Comparison of ENCODE assay signal across 33 cellular contexts in genomic region chr19:22530042-22530441, GRCh38.
"Had no signal": no experiment of that assay in that cellular context is flagged by ENCODE, and none has a peak within 500 bp of the region (broad histone marks: within the 10 kb centered on the region; RNA-seq: fewer than 3 reads in every experiment).

No MANE protein-coding gene starts in this region.

- H3K36me3 Mint-ChIP-seq: brain had no signal

- H3K27ac Mint-ChIP-seq: activated CD4-positive, alpha-beta memory T cell treated with anti-CD3 and anti-CD28 coated beads for 36 hours; activated CD4-positive, alpha-beta T cell treated with anti-CD3 and anti-CD28 coated beads for 36 hours; activated CD4-positive, alpha-beta T cell treated with anti-CD3 and anti-CD28 coated beads, Interleukin-2, amount 10 ng/mL, durations not matched to agents 24 days and 14 days; activated CD8-positive, alpha-beta memory T cell treated with anti-CD3 and anti-CD28 coated beads, Interleukin-2, amount 10 ng/mL, durations not matched to agents 7 days and 5 days; activated CD8-positive, alpha-beta T cell treated with anti-CD3 and anti-CD28 coated beads, Interleukin-2, amount 10 ng/mL, durations not matched to agents 7 days and 5 days; activated naive CD4-positive, alpha-beta T cell treated with anti-CD3 and anti-CD28 coated beads for 36 hours; activated naive CD4-positive, alpha-beta T cell treated with anti-CD3 and anti-CD28 coated beads, Interleukin-2, amount 50 U/mL, for 24 hours; activated naive CD8-positive, alpha-beta T cell treated with anti-CD3 and anti-CD28 coated beads for 36 hours; activated naive CD8-positive, alpha-beta T cell treated with anti-CD3 and anti-CD28 coated beads, Interleukin-2, amount 50 U/mL, for 24 hours; activated T-helper 1 cell treated with anti-CD3 and anti-CD28 coated beads, Interleukin-12 subunit alpha, Interleukin-12 subunit beta, Interleukin-2, Interleukin-4 antibody, amounts not matched to agents 30 ng/mL and 10 ng/mL and 1 ng/mL, durations not matched to agents 14 hours and 24 hours and 36 hours; activated T-helper 2 cell treated with anti-CD3 and anti-CD28 coated beads, Interferon-gamma antibody, Interleukin-2, Interleukin-4, amounts not matched to agents 10 μg/mL and 5 μg/mL and 100 μg/mL, durations not matched to agents 14 hours and 24 hours and 36 hours; brain; dendritic cell treated with granulocyte-macrophage colony-stimulating factor and Interleukin-4, amounts not matched to agents 40 ng/mL and 50 ng/mL, for 4 days; endodermal cell had no signal

- H3K9me3 ChIP-seq: adrenal gland had no signal

- DNase-seq: activated CD4-positive, alpha-beta memory T cell treated with anti-CD3 and anti-CD28 coated beads for 36 hours; activated CD4-positive, alpha-beta T cell treated with anti-CD3 and anti-CD28 coated beads for 36 hours; activated CD4-positive, alpha-beta T cell treated with anti-CD3 and anti-CD28 coated beads, Interleukin-2, amount 10 ng/mL, durations not matched to agents 24 days and 14 days; activated CD4-positive, CD25-positive, alpha-beta regulatory T cell; activated CD4-positive, CD25-positive, alpha-beta regulatory T cell treated with anti-CD3 and anti-CD28 coated beads, Interleukin-2, amount 50 U/mL, for 72 hours; activated CD8-positive, alpha-beta memory T cell treated with anti-CD3 and anti-CD28 coated beads, Interleukin-2, amount 10 ng/mL, durations not matched to agents 7 days and 5 days; activated CD8-positive, alpha-beta memory T cell treated with anti-CD3 and anti-CD28 coated beads, Interleukin-2, amount 50 U/mL, for 4 hours; activated CD8-positive, alpha-beta T cell treated with anti-CD3 and anti-CD28 coated beads, Interleukin-2, amount 10 ng/mL, durations not matched to agents 7 days and 5 days; activated effector memory CD4-positive, alpha-beta T cell treated with anti-CD3 and anti-CD28 coated beads, Interleukin-2, amount 50 U/mL, for 16 hours; activated naive CD4-positive, alpha-beta T cell treated with anti-CD3 and anti-CD28 coated beads for 36 hours; activated naive CD8-positive, alpha-beta T cell treated with anti-CD3 and anti-CD28 coated beads for 36 hours; activated naive CD8-positive, alpha-beta T cell treated with anti-CD3 and anti-CD28 coated beads, Interleukin-2, amount 50 U/mL, for 24 hours; activated T-cell treated with anti-CD3 and anti-CD28 coated beads, Interleukin-2, amount 50 U/mL, for 1 hour; activated T-cell treated with anti-CD3 and anti-CD28 coated beads, Interleukin-2, amount 50 U/mL, for 48 hours; adrenal gland; amygdala; aorta; dorsolateral prefrontal cortex; effector memory CD4-positive, alpha-beta T cell; endodermal cell; foreskin fibroblast; head of caudate nucleus; T-helper 2 cell had no signal

- H3K27ac ChIP-seq: adrenal gland had no signal

- H3K27me3 Mint-ChIP-seq: activated CD4-positive, alpha-beta T cell treated with anti-CD3 and anti-CD28 coated beads, Interleukin-2, amount 10 ng/mL, durations not matched to agents 24 days and 14 days; activated CD8-positive, alpha-beta memory T cell treated with anti-CD3 and anti-CD28 coated beads, Interleukin-2, amount 10 ng/mL, durations not matched to agents 7 days and 5 days; brain; central memory CD8-positive, alpha-beta T cell had no signal

- H3K4me3 ChIP-seq: adrenal gland, coronary artery had no signal

- FAIRE-seq: bronchial epithelial cell, frontal cortex had no signal

- H3K27me3 ChIP-seq: adrenal gland had no signal

- H3K4me1 ChIP-seq: adrenal gland had no signal

- H3K4me1 Mint-ChIP-seq: activated CD4-positive, alpha-beta T cell treated with anti-CD3 and anti-CD28 coated beads for 36 hours; activated CD4-positive, alpha-beta T cell treated with anti-CD3 and anti-CD28 coated beads, Interleukin-2, amount 10 ng/mL, durations not matched to agents 24 days and 14 days; activated CD8-positive, alpha-beta memory T cell treated with anti-CD3 and anti-CD28 coated beads, Interleukin-2, amount 10 ng/mL, durations not matched to agents 7 days and 5 days; activated naive CD4-positive, alpha-beta T cell treated with anti-CD3 and anti-CD28 coated beads, Interleukin-2, amount 50 U/mL, for 24 hours; activated naive CD8-positive, alpha-beta T cell treated with anti-CD3 and anti-CD28 coated beads for 36 hours; activated naive CD8-positive, alpha-beta T cell treated with anti-CD3 and anti-CD28 coated beads, Interleukin-2, amount 50 U/mL, for 24 hours; brain; central memory CD8-positive, alpha-beta T cell; endodermal cell had no signal

- ATAC-seq: activated CD4-positive, alpha-beta T cell treated with anti-CD3 and anti-CD28 coated beads for 36 hours; activated CD8-positive, alpha-beta memory T cell treated with anti-CD3 and anti-CD28 coated beads, Interleukin-2, amount 10 ng/mL, durations not matched to agents 7 days and 5 days; activated CD8-positive, alpha-beta T cell treated with anti-CD3 and anti-CD28 coated beads, Interleukin-2, amount 10 ng/mL, durations not matched to agents 7 days and 5 days; activated naive CD8-positive, alpha-beta T cell treated with anti-CD3 and anti-CD28 coated beads, Interleukin-2, amount 50 U/mL, for 24 hours; esophagus mucosa had no signal

- H3K36me3 ChIP-seq: adrenal gland had no signal

- H3K4me3 Mint-ChIP-seq: activated CD4-positive, alpha-beta memory T cell treated with anti-CD3 and anti-CD28 coated beads for 36 hours; activated CD4-positive, alpha-beta T cell treated with anti-CD3 and anti-CD28 coated beads for 36 hours; activated CD4-positive, alpha-beta T cell treated with anti-CD3 and anti-CD28 coated beads, Interleukin-2, amount 10 ng/mL, durations not matched to agents 24 days and 14 days; activated CD8-positive, alpha-beta memory T cell treated with anti-CD3 and anti-CD28 coated beads, Interleukin-2, amount 10 ng/mL, durations not matched to agents 7 days and 5 days; activated CD8-positive, alpha-beta T cell treated with anti-CD3 and anti-CD28 coated beads, Interleukin-2, amount 10 ng/mL, durations not matched to agents 7 days and 5 days; activated naive CD4-positive, alpha-beta T cell treated with anti-CD3 and anti-CD28 coated beads for 36 hours; activated naive CD4-positive, alpha-beta T cell treated with anti-CD3 and anti-CD28 coated beads, Interleukin-2, amount 50 U/mL, for 24 hours; activated naive CD8-positive, alpha-beta T cell treated with anti-CD3 and anti-CD28 coated beads for 36 hours; activated naive CD8-positive, alpha-beta T cell treated with anti-CD3 and anti-CD28 coated beads, Interleukin-2, amount 50 U/mL, for 24 hours; activated T-helper 1 cell treated with anti-CD3 and anti-CD28 coated beads, Interleukin-12 subunit alpha, Interleukin-12 subunit beta, Interleukin-2, Interleukin-4 antibody, amounts not matched to agents 30 ng/mL and 10 ng/mL and 1 ng/mL, durations not matched to agents 14 hours and 24 hours and 36 hours; brain; central memory CD8-positive, alpha-beta T cell; dendritic cell treated with granulocyte-macrophage colony-stimulating factor and Interleukin-4, amounts not matched to agents 40 ng/mL and 50 ng/mL, for 4 days; endodermal cell had no signal
